ENCODE assay signal across 1 cellular context in the genomic region with DNA sequence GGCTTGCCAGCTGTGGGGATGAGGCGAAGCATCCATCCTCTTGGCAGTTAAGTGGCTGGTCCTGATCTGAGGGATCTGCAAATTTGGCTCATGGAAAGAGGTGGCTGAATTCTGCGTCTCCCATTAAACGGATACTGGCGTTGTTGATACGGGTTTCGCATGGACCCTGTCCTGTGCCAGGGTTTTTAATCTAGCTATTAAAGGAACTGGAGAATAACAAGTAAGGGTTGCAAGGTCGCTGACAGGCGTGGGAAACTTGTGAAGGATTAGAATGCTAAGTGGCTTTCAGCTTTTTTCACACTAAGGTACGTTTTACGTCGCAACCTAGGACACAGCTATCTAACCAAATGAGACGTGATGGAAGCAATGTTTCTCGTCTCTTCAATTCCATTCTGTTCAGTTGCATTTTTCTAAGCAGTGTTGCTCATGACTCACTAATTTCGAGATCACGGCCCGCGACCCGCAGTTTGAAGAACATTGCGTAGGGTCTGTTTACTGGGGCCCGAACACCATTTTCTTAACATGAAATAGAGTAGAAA.
TF ChIP-seq lines count a peak whose summit lies in the region.

No MANE protein-coding gene starts in this region.

TF ChIP-seq in HepG2, 621 proteins besides CTCF, POLR2A, EP300 and RAD21 (continued from another document and continues in another):
- TF ChIP-seq, protein P1, sequence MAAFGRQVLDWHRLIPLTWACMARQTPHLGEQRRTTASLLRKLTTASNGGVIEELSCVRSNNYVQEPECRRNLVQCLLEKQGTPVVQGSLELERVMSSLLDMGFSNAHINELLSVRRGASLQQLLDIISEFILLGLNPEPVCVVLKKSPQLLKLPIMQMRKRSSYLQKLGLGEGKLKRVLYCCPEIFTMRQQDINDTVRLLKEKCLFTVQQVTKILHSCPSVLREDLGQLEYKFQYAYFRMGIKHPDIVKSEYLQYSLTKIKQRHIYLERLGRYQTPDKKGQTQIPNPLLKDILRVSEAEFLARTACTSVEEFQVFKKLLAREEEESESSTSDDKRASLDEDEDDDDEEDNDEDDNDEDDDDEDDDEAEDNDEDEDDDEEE (CRISPR knock-in tag; IDR thresholded peaks at IDR 0.05): no peak
- TF ChIP-seq TARDBP (CRISPR knock-in tag; IDR thresholded peaks at IDR 0.05) (no peak), ZNF558 (CRISPR knock-in tag; IDR thresholded peaks at IDR 0.05; ENCODE audit: borderline replicate concordance) (0 out of 2 replicates have a peak, but pooled peaks have one; percentile 13), SCMH1 (CRISPR knock-in tag; IDR thresholded peaks at IDR 0.05; ENCODE audit: borderline replicate concordance) (no peak), ISL2 (CRISPR knock-in tag; IDR thresholded peaks at IDR 0.05) (no peak), SRY (CRISPR knock-in tag; IDR thresholded peaks at IDR 0.05) (no peak), ZNF550 (CRISPR knock-in tag; IDR thresholded peaks at IDR 0.05; ENCODE audit: borderline replicate concordance) (no peak), ZNF670 (CRISPR knock-in tag; IDR thresholded peaks at IDR 0.05; ENCODE audit: borderline replicate concordance) (no peak; the same call in 1 of the 2 replicates), NR3C1 (CRISPR knock-in tag; IDR thresholded peaks at IDR 0.05) (no peak), NCOA1 (CRISPR knock-in tag; IDR thresholded peaks at IDR 0.05) (no peak), ELF3 (CRISPR knock-in tag; IDR thresholded peaks at IDR 0.05) (no peak), ZNF546 (CRISPR knock-in tag; conservative IDR thresholded peaks at IDR 0.05) (no peak), U2AF2 (IDR thresholded peaks at IDR 0.05; ENCODE audit: low read depth, low read length) (no peak), CCAR2 (optimal IDR thresholded peaks at IDR 0.05; ENCODE audit: low read depth, low read length) (no peak), NR2F6 (IDR thresholded peaks at IDR 0.05) (no peak), NR2F6 (CRISPR knock-in tag; IDR thresholded peaks at IDR 0.05) (no peak), TBX3 (IDR thresholded peaks at IDR 0.05; ENCODE audit: borderline replicate concordance) (no peak), RBAK (CRISPR knock-in tag; IDR thresholded peaks at IDR 0.05) (no peak), SMAD9 (CRISPR knock-in tag; IDR thresholded peaks at IDR 0.05) (no peak), GATAD2A (CRISPR knock-in tag; IDR thresholded peaks at IDR 0.05) (peak; percentile 6; the same call in 1 of the 2 replicates), ZNF543 (CRISPR knock-in tag; IDR thresholded peaks at IDR 0.05) (no peak), ZNF614 (CRISPR knock-in tag; IDR thresholded peaks at IDR 0.05; ENCODE audit: borderline replicate concordance) (no peak), SMARCE1 (IDR thresholded peaks at IDR 0.05; ENCODE audit: borderline replicate concordance) (no peak), ZFP62 (CRISPR knock-in tag; IDR thresholded peaks at IDR 0.05) (no peak), ZKSCAN5 (CRISPR knock-in tag; IDR thresholded peaks at IDR 0.05) (no peak), ZNF816 (CRISPR knock-in tag; IDR thresholded peaks at IDR 0.05; ENCODE audit: borderline replicate concordance) (no peak)
- TF ChIP-seq, protein P2, sequence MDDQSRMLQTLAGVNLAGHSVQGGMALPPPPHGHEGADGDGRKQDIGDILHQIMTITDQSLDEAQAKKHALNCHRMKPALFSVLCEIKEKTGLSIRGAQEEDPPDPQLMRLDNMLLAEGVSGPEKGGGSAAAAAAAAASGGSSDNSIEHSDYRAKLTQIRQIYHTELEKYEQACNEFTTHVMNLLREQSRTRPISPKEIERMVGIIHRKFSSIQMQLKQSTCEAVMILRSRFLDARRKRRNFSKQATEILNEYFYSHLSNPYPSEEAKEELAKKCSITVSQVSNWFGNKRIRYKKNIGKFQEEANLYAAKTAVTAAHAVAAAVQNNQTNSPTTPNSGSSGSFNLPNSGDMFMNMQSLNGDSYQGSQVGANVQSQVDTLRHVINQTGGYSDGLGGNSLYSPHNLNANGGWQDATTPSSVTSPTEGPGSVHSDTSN (CRISPR knock-in tag; IDR thresholded peaks at IDR 0.05; ENCODE audit: borderline replicate concordance): no peak
- TF ChIP-seq, protein P3, sequence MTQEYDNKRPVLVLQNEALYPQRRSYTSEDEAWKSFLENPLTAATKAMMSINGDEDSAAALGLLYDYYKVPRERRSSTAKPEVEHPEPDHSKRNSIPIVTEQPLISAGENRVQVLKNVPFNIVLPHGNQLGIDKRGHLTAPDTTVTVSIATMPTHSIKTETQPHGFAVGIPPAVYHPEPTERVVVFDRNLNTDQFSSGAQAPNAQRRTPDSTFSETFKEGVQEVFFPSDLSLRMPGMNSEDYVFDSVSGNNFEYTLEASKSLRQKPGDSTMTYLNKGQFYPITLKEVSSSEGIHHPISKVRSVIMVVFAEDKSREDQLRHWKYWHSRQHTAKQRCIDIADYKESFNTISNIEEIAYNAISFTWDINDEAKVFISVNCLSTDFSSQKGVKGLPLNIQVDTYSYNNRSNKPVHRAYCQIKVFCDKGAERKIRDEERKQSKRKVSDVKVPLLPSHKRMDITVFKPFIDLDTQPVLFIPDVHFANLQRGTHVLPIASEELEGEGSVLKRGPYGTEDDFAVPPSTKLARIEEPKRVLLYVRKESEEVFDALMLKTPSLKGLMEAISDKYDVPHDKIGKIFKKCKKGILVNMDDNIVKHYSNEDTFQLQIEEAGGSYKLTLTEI (CRISPR knock-in tag; conservative IDR thresholded peaks at IDR 0.05): no peak
- TF ChIP-seq, protein P4, sequence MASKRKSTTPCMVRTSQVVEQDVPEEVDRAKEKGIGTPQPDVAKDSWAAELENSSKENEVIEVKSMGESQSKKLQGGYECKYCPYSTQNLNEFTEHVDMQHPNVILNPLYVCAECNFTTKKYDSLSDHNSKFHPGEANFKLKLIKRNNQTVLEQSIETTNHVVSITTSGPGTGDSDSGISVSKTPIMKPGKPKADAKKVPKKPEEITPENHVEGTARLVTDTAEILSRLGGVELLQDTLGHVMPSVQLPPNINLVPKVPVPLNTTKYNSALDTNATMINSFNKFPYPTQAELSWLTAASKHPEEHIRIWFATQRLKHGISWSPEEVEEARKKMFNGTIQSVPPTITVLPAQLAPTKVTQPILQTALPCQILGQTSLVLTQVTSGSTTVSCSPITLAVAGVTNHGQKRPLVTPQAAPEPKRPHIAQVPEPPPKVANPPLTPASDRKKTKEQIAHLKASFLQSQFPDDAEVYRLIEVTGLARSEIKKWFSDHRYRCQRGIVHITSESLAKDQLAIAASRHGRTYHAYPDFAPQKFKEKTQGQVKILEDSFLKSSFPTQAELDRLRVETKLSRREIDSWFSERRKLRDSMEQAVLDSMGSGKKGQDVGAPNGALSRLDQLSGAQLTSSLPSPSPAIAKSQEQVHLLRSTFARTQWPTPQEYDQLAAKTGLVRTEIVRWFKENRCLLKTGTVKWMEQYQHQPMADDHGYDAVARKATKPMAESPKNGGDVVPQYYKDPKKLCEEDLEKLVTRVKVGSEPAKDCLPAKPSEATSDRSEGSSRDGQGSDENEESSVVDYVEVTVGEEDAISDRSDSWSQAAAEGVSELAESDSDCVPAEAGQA (IDR thresholded peaks at IDR 0.05; ENCODE audit: low read depth): no peak
- TF ChIP-seq, protein P4 (CRISPR knock-in tag; IDR thresholded peaks at IDR 0.05; ENCODE audit: borderline replicate concordance): no peak
- TF ChIP-seq, protein P5, sequence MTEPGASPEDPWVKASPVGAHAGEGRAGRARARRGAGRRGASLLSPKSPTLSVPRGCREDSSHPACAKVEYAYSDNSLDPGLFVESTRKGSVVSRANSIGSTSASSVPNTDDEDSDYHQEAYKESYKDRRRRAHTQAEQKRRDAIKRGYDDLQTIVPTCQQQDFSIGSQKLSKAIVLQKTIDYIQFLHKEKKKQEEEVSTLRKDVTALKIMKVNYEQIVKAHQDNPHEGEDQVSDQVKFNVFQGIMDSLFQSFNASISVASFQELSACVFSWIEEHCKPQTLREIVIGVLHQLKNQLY (CRISPR knock-in tag; IDR thresholded peaks at IDR 0.05): no peak
- TF ChIP-seq, protein P6, sequence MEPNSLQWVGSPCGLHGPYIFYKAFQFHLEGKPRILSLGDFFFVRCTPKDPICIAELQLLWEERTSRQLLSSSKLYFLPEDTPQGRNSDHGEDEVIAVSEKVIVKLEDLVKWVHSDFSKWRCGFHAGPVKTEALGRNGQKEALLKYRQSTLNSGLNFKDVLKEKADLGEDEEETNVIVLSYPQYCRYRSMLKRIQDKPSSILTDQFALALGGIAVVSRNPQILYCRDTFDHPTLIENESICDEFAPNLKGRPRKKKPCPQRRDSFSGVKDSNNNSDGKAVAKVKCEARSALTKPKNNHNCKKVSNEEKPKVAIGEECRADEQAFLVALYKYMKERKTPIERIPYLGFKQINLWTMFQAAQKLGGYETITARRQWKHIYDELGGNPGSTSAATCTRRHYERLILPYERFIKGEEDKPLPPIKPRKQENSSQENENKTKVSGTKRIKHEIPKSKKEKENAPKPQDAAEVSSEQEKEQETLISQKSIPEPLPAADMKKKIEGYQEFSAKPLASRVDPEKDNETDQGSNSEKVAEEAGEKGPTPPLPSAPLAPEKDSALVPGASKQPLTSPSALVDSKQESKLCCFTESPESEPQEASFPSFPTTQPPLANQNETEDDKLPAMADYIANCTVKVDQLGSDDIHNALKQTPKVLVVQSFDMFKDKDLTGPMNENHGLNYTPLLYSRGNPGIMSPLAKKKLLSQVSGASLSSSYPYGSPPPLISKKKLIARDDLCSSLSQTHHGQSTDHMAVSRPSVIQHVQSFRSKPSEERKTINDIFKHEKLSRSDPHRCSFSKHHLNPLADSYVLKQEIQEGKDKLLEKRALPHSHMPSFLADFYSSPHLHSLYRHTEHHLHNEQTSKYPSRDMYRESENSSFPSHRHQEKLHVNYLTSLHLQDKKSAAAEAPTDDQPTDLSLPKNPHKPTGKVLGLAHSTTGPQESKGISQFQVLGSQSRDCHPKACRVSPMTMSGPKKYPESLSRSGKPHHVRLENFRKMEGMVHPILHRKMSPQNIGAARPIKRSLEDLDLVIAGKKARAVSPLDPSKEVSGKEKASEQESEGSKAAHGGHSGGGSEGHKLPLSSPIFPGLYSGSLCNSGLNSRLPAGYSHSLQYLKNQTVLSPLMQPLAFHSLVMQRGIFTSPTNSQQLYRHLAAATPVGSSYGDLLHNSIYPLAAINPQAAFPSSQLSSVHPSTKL (CRISPR knock-in tag; IDR thresholded peaks at IDR 0.05): no peak
- TF ChIP-seq, protein P7, sequence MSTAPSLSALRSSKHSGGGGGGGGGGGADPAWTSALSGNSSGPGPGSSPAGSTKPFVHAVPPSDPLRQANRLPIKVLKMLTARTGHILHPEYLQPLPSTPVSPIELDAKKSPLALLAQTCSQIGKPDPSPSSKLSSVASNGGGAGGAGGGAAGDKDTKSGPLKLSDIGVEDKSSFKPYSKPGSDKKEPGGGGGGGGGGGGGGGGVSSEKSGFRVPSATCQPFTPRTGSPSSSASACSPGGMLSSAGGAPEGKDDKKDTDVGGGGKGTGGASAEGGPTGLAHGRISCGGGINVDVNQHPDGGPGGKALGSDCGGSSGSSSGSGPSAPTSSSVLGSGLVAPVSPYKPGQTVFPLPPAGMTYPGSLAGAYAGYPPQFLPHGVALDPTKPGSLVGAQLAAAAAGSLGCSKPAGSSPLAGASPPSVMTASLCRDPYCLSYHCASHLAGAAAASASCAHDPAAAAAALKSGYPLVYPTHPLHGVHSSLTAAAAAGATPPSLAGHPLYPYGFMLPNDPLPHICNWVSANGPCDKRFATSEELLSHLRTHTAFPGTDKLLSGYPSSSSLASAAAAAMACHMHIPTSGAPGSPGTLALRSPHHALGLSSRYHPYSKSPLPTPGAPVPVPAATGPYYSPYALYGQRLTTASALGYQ (CRISPR knock-in tag; IDR thresholded peaks at IDR 0.05): 0 out of 2 replicates have a peak, but pooled peaks have one; percentile 6
- TF ChIP-seq, protein P8, sequence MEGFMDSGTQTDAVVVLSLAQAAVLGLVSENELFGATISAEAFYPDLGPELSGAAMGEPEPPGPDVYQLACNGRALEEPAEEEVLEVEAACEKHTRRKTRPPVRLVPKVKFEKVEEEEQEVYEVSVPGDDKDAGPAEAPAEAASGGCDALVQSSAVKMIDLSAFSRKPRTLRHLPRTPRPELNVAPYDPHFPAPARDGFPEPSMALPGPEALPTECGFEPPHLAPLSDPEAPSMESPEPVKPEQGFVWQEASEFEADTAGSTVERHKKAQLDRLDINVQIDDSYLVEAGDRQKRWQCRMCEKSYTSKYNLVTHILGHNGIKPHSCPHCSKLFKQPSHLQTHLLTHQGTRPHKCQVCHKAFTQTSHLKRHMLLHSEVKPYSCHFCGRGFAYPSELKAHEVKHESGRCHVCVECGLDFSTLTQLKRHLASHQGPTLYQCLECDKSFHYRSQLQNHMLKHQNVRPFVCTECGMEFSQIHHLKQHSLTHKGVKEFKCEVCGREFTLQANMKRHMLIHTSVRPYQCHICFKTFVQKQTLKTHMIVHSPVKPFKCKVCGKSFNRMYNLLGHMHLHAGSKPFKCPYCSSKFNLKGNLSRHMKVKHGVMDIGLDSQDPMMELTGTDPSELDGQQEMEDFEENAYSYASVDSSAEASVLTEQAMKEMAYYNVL (CRISPR knock-in tag; IDR thresholded peaks at IDR 0.05; ENCODE audit: borderline replicate concordance): no peak
- TF ChIP-seq, protein P9, sequence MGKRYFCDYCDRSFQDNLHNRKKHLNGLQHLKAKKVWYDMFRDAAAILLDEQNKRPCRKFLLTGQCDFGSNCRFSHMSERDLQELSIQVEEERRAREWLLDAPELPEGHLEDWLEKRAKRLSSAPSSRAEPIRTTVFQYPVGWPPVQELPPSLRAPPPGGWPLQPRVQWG (CRISPR knock-in tag; IDR thresholded peaks at IDR 0.05; ENCODE audit: borderline replicate concordance, low read depth): 0 out of 2 replicates have a peak, but pooled peaks have one; percentile 72
